In genomic region chrX:47863187-47863586, GRCh38 we compare ENCODE assay signal across 24 cellular contexts. TPM values are rescaled to one million over a fixed set of nuclear protein-coding genes. Genes with fewer than 3 reads are reported as not detected.
A peak's percentile ranks its signal among the peaks of the same experiment; 100 is the strongest.
DNase-seq lines count a peak whose midpoint lies in the region; ATAC-seq, FAIRE-seq and TF ChIP-seq lines count a peak whose summit lies in the region.
"Had no signal": no experiment of that assay in that cellular context is flagged by ENCODE, and none has a peak within 500 bp of the region (broad histone marks: within the 10 kb centered on the region; RNA-seq: fewer than 3 reads in every experiment).

No MANE protein-coding gene starts in this region.

- DNase-seq in HepG2 (ENCODE audit: low spot score) (no peak), endothelial cell of umbilical vein (ENCODE audit: low read depth, low spot score) (peak; percentile 33), myocyte (ENCODE audit: low read depth) (peak; percentile 32), OCI-LY7 (ENCODE audit: low spot score) (no peak), SKM-1 treated with dmso at 0.1 percent for 144 hours (lab: John Stamatoyannopoulos, UW; ENCODE audit: unreplicated experiment) (no peak), posterior vena cava (ENCODE audit: low spot score) (no peak), GM12891 (ENCODE audit: insufficient read length, low spot score) (no peak)
- DNase-seq: CD8-positive, alpha-beta memory T cell; DND-41; NCI-H1092 treated with DMSO at 0.1 percent for 48 hours; NCI-H1694 treated with DMSO at 0.1 percent for 48 hours; NCI-H2107; NCI-H2227 treated with DMSO at 0.1 percent for 48 hours; NCI-H524 had no signal

- H3K4me1 ChIP-seq in liver (ENCODE audit: control insufficient read depth in 4 of 4, insufficient read depth in 4 of 4, low read length in 3 of 4), result peaks cover 0 to 5% (median 1%) of the 10 kb centered on the region in 4 donors
- peaks cover 24% of the 10 kb centered on the region for H3K4me1 ChIP-seq in HepG2 (ENCODE audit: insufficient read depth, low read length)
- peaks cover 2% of the 10 kb centered on the region for H3K4me1 ChIP-seq in endothelial cell of umbilical vein (ENCODE audit: control insufficient read depth, extremely low read depth, insufficient read depth, low read length)
- H3K4me1 ChIP-seq in OCI-LY7 (ENCODE audit: insufficient read depth, low read length, poor library complexity, severe bottlenecking), result no peaks in the 10 kb centered on the region
- H3K4me1 ChIP-seq: A549; BLaER1 treated with 17β-estradiol and CSF1 and Interleukin-3, amounts not matched to agents 10 nM and 100 nM; HAP-1 had no signal

- intact Hi-C loops in HepG2 (cut with micrococcal nuclease; ENCODE audit: unreplicated experiment), result no loop called here
- intact Hi-C loops in endothelial cell of umbilical vein (cut with micrococcal nuclease), result no loop called here
- intact Hi-C loops in OCI-LY7 (cut with micrococcal nuclease; ENCODE audit: unreplicated experiment), result no loop called here
- intact Hi-C loops in posterior vena cava (cut with DNase I), result no loop called here

- H3K27me3 ChIP-seq in liver (ENCODE audit: control insufficient read depth in 4 of 4, insufficient read depth in 4 of 4, low read length in 3 of 4) (no peaks in the 10 kb centered on the region), HepG2 (ENCODE audit: control insufficient read depth in 1 of 2, insufficient read depth in 2 of 2, low read length in 2 of 2) (no peaks in the 10 kb centered on the region), endothelial cell of umbilical vein (ENCODE audit: control insufficient read depth in 2 of 2, insufficient read depth in 2 of 2, low read length in 2 of 2) (no peaks in the 10 kb centered on the region)

- TF ChIP-seq POLR2A in HepG2 (IDR thresholded peaks at IDR 0.05; ENCODE audit: insufficient read depth in 1 of 2, low read depth in 2 of 2, low read length in 2 of 2) (no peak), endothelial cell of umbilical vein (IDR thresholded peaks at IDR 0.05; ENCODE audit: low read depth, low read length) (no peak), GM12891 (IDR thresholded peaks at IDR 0.05; ENCODE audit: low read depth, low read length) (no peak)

- no TSS peak for BruUV-seq in HepG2 (replicated peaks; lab: Mats Ljungman, UMichigan)
- no TSS peak for BruUV-seq in endothelial cell of umbilical vein (replicated peaks; lab: Mats Ljungman, UMichigan)
- no TSS peak for BruUV-seq in OCI-LY7 (replicated peaks; lab: Mats Ljungman, UMichigan)

- peak overlapping the region in 1 of 2 donors; percentile 53 for H3K9ac ChIP-seq in liver (ENCODE audit: low read depth in 1 of 2, low read length in 2 of 2)
- H3K9ac ChIP-seq in HepG2 (ENCODE audit: insufficient read depth, low read depth, low read length), result no peak overlapping the region
- no peak overlapping the region for H3K9ac ChIP-seq in endothelial cell of umbilical vein (replicated peaks; ENCODE audit: extremely low read depth, insufficient read depth, low read length)
- H3K9ac ChIP-seq: BLaER1 treated with 17β-estradiol and CSF1 and Interleukin-3, amounts not matched to agents 10 nM and 100 nM had no signal

- no peak for TF ChIP-seq RAD21 in liver (IDR thresholded peaks at IDR 0.05)
- TF ChIP-seq RAD21 in HepG2 (CRISPR knock-in tag; IDR thresholded peaks at IDR 0.05), result no peak

- no peak for FAIRE-seq in HepG2 (lab: Jason Lieb, UNC)
- no peak for FAIRE-seq in endothelial cell of umbilical vein (lab: Jason Lieb, UNC)
- no peak for FAIRE-seq in GM12891 (lab: Jason Lieb, UNC)
- FAIRE-seq: A549, D721Med, G401.6, GM18507, HTR-8/SVneo had no signal

- H3K79me2 ChIP-seq in HepG2 (ENCODE audit: insufficient read depth, low read length) (no peaks in the 10 kb centered on the region), endothelial cell of umbilical vein (ENCODE audit: control insufficient read depth, insufficient read depth, low read length) (no peaks in the 10 kb centered on the region), OCI-LY7 (ENCODE audit: insufficient read depth, low read depth, low read length) (no peaks in the 10 kb centered on the region)

- no peak overlapping the region for H3K4me3 ChIP-seq in liver (ENCODE audit: low read depth in 1 of 3, low read length in 3 of 3)
- H3K4me3 ChIP-seq in HepG2 (replicated peaks in 1 of 3; ENCODE audit: insufficient read depth in 1 of 3, low read depth in 2 of 3, low read length in 3 of 3), result no peak overlapping the region
- no peak overlapping the region for H3K4me3 ChIP-seq in endothelial cell of umbilical vein (replicated peaks in 1 of 3; ENCODE audit: insufficient read depth in 1 of 3, low read depth in 1 of 3, low read length in 3 of 3)
- no peak overlapping the region for H3K4me3 ChIP-seq in OCI-LY7 (ENCODE audit: low read depth, low read length, poor library complexity, severe bottlenecking)
- H3K4me3 ChIP-seq: A549; BLaER1 treated with 17β-estradiol and CSF1 and Interleukin-3, amounts not matched to agents 10 nM and 100 nM; HAP-1 had no signal

- no peak for ATAC-seq in HepG2
- ATAC-seq: A549, Panc1, Right ventricle myocardium inferior had no signal

- peak overlapping the region; percentile 45 to 90 for H3K27ac ChIP-seq in liver (ENCODE audit: low read depth in 1 of 2, low read length in 2 of 2)
- H3K27ac ChIP-seq in HepG2 (ENCODE audit: extremely low read length, insufficient read depth, low read length), result no peak overlapping the region
- no peak overlapping the region for H3K27ac ChIP-seq in endothelial cell of umbilical vein (ENCODE audit: insufficient read depth, low read depth, low read length)
- H3K27ac ChIP-seq in OCI-LY7 (ENCODE audit: low read depth, low read length, poor library complexity, severe bottlenecking), result no peak overlapping the region
- H3K27ac ChIP-seq: A549; BLaER1 treated with 17β-estradiol and CSF1 and Interleukin-3, amounts not matched to agents 10 nM and 100 nM had no signal

- no peak overlapping the region for H2AFZ ChIP-seq in HepG2 (ENCODE audit: low read length)
- no peak overlapping the region for H2AFZ ChIP-seq in endothelial cell of umbilical vein (ENCODE audit: low read depth, low read length)
- H2AFZ ChIP-seq in OCI-LY7 (ENCODE audit: low read length), result no peak overlapping the region

- dilution Hi-C loops in endothelial cell of umbilical vein (cut with MboI; ENCODE audit: extremely low pct_ligation_motif_present, low sequenced_read_pairs), result no loop called here

- no peaks in the 10 kb centered on the region for H4K20me1 ChIP-seq in HepG2 (ENCODE audit: insufficient read depth, low read length)
- no peaks in the 10 kb centered on the region for H4K20me1 ChIP-seq in endothelial cell of umbilical vein (replicated peaks; ENCODE audit: control insufficient read depth, extremely low read depth, insufficient read depth, low read length)
- H4K20me1 ChIP-seq in OCI-LY7 (ENCODE audit: insufficient read depth, low read length), result no peaks in the 10 kb centered on the region

- H3K9me1 ChIP-seq in endothelial cell of umbilical vein (replicated peaks; ENCODE audit: control insufficient read depth, extremely low read depth, insufficient read depth, low read length), result no peaks in the 10 kb centered on the region

- TF ChIP-seq EP300 in HepG2 (IDR thresholded peaks at IDR 0.05; ENCODE audit: low read depth in 2 of 2, low read length in 2 of 2) (no peak), HepG2 (CRISPR knock-in tag; IDR thresholded peaks at IDR 0.05; ENCODE audit: borderline replicate concordance) (no peak)

- POLR2A ChIA-PET in HepG2 (lab: Yijun Ruan, JAX) (no interaction called here), endothelial cell of umbilical vein (lab: Charles Lee) (no interaction called here), OCI-LY7 (lab: Charles Lee) (no interaction called here)

- H3K9me3 ChIP-seq in liver (ENCODE audit: control insufficient read depth in 4 of 4, low read length in 3 of 4), result no peaks in the 10 kb centered on the region
- H3K9me3 ChIP-seq in HepG2 (ENCODE audit: low read length), result no peaks in the 10 kb centered on the region
- H3K9me3 ChIP-seq in endothelial cell of umbilical vein (replicated peaks; ENCODE audit: control insufficient read depth, insufficient read depth, low read length), result no peaks in the 10 kb centered on the region
- no peaks in the 10 kb centered on the region for H3K9me3 ChIP-seq in OCI-LY7 (ENCODE audit: low read length)
- H3K9me3 ChIP-seq: A549, HAP-1 had no signal

- 21% methylated on average over 2 of the region's 2 CpGs for WGBS in liver
- no CpG with 5 or more reads among the region's 2 CpGs for WGBS in HepG2 (ENCODE audit: low lambda C conversion rate)

- no peaks in the 10 kb centered on the region for H3K36me3 ChIP-seq in liver (ENCODE audit: control insufficient read depth in 4 of 4, insufficient read depth in 3 of 4, low read depth in 1 of 4, low read length in 3 of 4)
- H3K36me3 ChIP-seq in HepG2 (replicated peaks in 1 of 2; ENCODE audit: control insufficient read depth in 1 of 2, insufficient read depth in 2 of 2, low read length in 2 of 2), result no peaks in the 10 kb centered on the region
- H3K36me3 ChIP-seq in endothelial cell of umbilical vein (ENCODE audit: control insufficient read depth in 2 of 2, extremely low read depth in 1 of 2, insufficient read depth in 2 of 2, low read length in 2 of 2), result no peaks in the 10 kb centered on the region
- H3K36me3 ChIP-seq in OCI-LY7 (ENCODE audit: insufficient read depth, low read length), result peaks cover 18% of the 10 kb centered on the region; the same call in 1 of the 2 replicates
- H3K36me3 ChIP-seq: HAP-1 had no signal

- in situ Hi-C loops in HepG2 (cut with HindIII; ENCODE audit: extremely low pct_ligation_motif_present, low pct_unique_long_range_greater_than_20kb), result loop anchor here (5.0 kb wide), 1 partner anchor 164 kb away; no protein-coding TSS in a partner anchor

- no peak for TF ChIP-seq CTCF in liver (IDR thresholded peaks at IDR 0.05; ENCODE audit: low read depth, low read length, missing input control)
- no peak for TF ChIP-seq CTCF in HepG2 (CRISPR knock-in tag; IDR thresholded peaks at IDR 0.05)
- TF ChIP-seq CTCF in endothelial cell of umbilical vein (IDR thresholded peaks at IDR 0.05; ENCODE audit: extremely low read depth in 1 of 2, insufficient read depth in 1 of 2, low read depth in 1 of 2, low read length in 2 of 2), result no peak
- no peak for TF ChIP-seq CTCF in OCI-LY7 (conservative IDR thresholded peaks at IDR 0.05; ENCODE audit: low read length)

- H3K9me2 ChIP-seq in OCI-LY7 (ENCODE audit: insufficient read depth, low read length), result no peaks in the 10 kb centered on the region

- no peak overlapping the region for H3K4me2 ChIP-seq in HepG2 (ENCODE audit: low read depth, low read length)
- H3K4me2 ChIP-seq in endothelial cell of umbilical vein (ENCODE audit: insufficient read depth, low read length), result no peak overlapping the region
- no peak overlapping the region for H3K4me2 ChIP-seq in OCI-LY7 (ENCODE audit: low read length)
- H3K4me2 ChIP-seq: A549; BLaER1 treated with 17β-estradiol and CSF1 and Interleukin-3, amounts not matched to agents 10 nM and 100 nM had no signal

- CTCF ChIA-PET in HepG2 (lab: Yijun Ruan, JAX; ENCODE audit: low intra/inter-chr PET ratio, low total read pairs), result no interaction called here
- CTCF ChIA-PET in endothelial cell of umbilical vein (lab: Charles Lee), result no interaction called here
- CTCF ChIA-PET in OCI-LY7 (lab: Charles Lee; ENCODE audit: unreplicated experiment), result no interaction called here

RNA-seq across cellular contexts. Expression of gene ZNF81, which starts 26.5 kb away (rescaled TPM):
- 1 to 10 TPM; 3.0 to 5.4 TPM for total RNA-seq in liver
- polyA plus RNA-seq in liver, result under 1 TPM; 0.74 to 0.99 TPM
- 3.2 and 3.8 TPM in 2 replicates for total RNA-seq in HepG2 (2016; rRNA removed; fragmentation: Illumina TruSeq; extraction: Trizol)
- total RNA-seq in HepG2 (2016; cell fraction: cytosol; rRNA removed; fragmentation: Illumina TruSeq; extraction: Trizol; ENCODE audit: low read depth), result 24.7 and 27.8 TPM in 2 replicates
- total RNA-seq in HepG2 (2016; cell fraction: insoluble cytoplasmic fraction; rRNA removed; fragmentation: Illumina TruSeq; extraction: Trizol), result 3.4 and 4.3 TPM in 2 replicates
- total RNA-seq in HepG2 (2016; cell fraction: membrane; rRNA removed; fragmentation: Illumina TruSeq; extraction: Trizol), result 4.7 and 4.8 TPM in 2 replicates
- 5.3 and 5.4 TPM in 2 replicates for total RNA-seq in HepG2 (2016; cell fraction: nucleus; rRNA removed; fragmentation: Illumina TruSeq; extraction: Trizol)
- 1.4 and 1.5 TPM in 2 replicates for polyA plus RNA-seq in HepG2 (2011; rRNA removed)
- polyA plus RNA-seq in HepG2 (2011; cell fraction: cytosol; rRNA removed), result 0.51 and 0.94 TPM in 2 replicates
- 2.5 and 3.1 TPM in 2 replicates for polyA plus RNA-seq in HepG2 (2011; cell fraction: nucleus; rRNA removed)
- polyA plus RNA-seq in HepG2 (2012), result 0.64 and 1.5 TPM in 2 replicates
- polyA plus RNA-seq in HepG2 (2016; cell fraction: cytosol; fragmentation: Illumina TruSeq; extraction: Trizol; ENCODE audit: low read depth), result 0.80 and 1.2 TPM in 2 replicates
- polyA plus RNA-seq in HepG2 (2016; cell fraction: insoluble cytoplasmic fraction; fragmentation: Illumina TruSeq; extraction: Trizol; ENCODE audit: low read depth), result 0.85 and 1.4 TPM in 2 replicates
- 0.50 and 0.58 TPM in 2 replicates for polyA plus RNA-seq in HepG2 (2016; cell fraction: membrane; fragmentation: Illumina TruSeq; extraction: Trizol; ENCODE audit: low read depth)
- 5.4 and 8.8 TPM in 2 replicates for polyA plus RNA-seq in HepG2 (2016; cell fraction: nucleus; fragmentation: Illumina TruSeq; extraction: Trizol; ENCODE audit: insufficient read depth, low read depth)
- polyA minus RNA-seq in HepG2 (2011; rRNA and poly(A)+ RNA removed; ENCODE audit: low replicate concordance), result 4.4 and 43.1 TPM in 2 replicates
- 0.97 and 0.99 TPM in 2 replicates for polyA minus RNA-seq in HepG2 (2011; cell fraction: cytosol; rRNA and poly(A)+ RNA removed)
- 7.3 and 8.8 TPM in 2 replicates for polyA minus RNA-seq in HepG2 (2011; cell fraction: nucleus; rRNA and poly(A)+ RNA removed)
- total RNA-seq in endothelial cell of umbilical vein, result 6.4 and 9.6 TPM in 2 replicates
- 2.1 and 2.7 TPM in 2 replicates for polyA plus RNA-seq in endothelial cell of umbilical vein
- polyA plus RNA-seq in endothelial cell of umbilical vein (2011; cell fraction: cytosol; rRNA removed), result 2.3 TPM in 2 replicates
- 6.8 and 7.8 TPM in 2 replicates for polyA plus RNA-seq in endothelial cell of umbilical vein (2011; cell fraction: nucleus; rRNA removed)
- polyA plus RNA-seq in endothelial cell of umbilical vein (2012), result 3.3 and 3.8 TPM in 2 replicates
- 13.3 and 17.7 TPM in 2 replicates for polyA minus RNA-seq in endothelial cell of umbilical vein
- polyA minus RNA-seq in endothelial cell of umbilical vein (2011; cell fraction: cytosol; rRNA and poly(A)+ RNA removed), result 7.4 TPM
- polyA minus RNA-seq in endothelial cell of umbilical vein (2011; cell fraction: nucleus; rRNA and poly(A)+ RNA removed), result 11.1 and 13.8 TPM in 2 replicates
- 3.1 and 6.0 TPM in 2 replicates for total RNA-seq in myocyte
- 5.0 TPM for polyA plus RNA-seq in myocyte (2012)
- 4.9 and 7.1 TPM in 2 replicates for total RNA-seq in OCI-LY7 (2014; rRNA removed; shearing (Covaris generic))
- total RNA-seq in OCI-LY7 (2022), result 12.3 and 12.8 TPM in 2 replicates
- 10 to 100 TPM; 11.2 to 12.3 TPM for total RNA-seq in posterior vena cava
- 3.6 TPM for polyA plus RNA-seq in GM12891 (2012; ENCODE audit: low read depth, missing spikeins)

Comparison
In these comparisons a context has a peak if more than half of its experiments do, and no peak if none do; other contexts are left out.
1. H3K27ac ChIP-seq: peak in liver (2 of 2); none in HepG2 (single experiment), endothelial cell of umbilical vein (single experiment) and OCI-LY7 (single experiment).
2. DNase-seq: peak in endothelial cell of umbilical vein (single experiment) and myocyte (single experiment); none in HepG2 (single experiment), OCI-LY7 (single experiment), SKM-1 treated with dmso at 0.1 percent for 144 hours (single experiment), posterior vena cava (single experiment) and GM12891 (single experiment).